Comparison of ENCODE assay signal across 8 cellular contexts in the genomic region with DNA sequence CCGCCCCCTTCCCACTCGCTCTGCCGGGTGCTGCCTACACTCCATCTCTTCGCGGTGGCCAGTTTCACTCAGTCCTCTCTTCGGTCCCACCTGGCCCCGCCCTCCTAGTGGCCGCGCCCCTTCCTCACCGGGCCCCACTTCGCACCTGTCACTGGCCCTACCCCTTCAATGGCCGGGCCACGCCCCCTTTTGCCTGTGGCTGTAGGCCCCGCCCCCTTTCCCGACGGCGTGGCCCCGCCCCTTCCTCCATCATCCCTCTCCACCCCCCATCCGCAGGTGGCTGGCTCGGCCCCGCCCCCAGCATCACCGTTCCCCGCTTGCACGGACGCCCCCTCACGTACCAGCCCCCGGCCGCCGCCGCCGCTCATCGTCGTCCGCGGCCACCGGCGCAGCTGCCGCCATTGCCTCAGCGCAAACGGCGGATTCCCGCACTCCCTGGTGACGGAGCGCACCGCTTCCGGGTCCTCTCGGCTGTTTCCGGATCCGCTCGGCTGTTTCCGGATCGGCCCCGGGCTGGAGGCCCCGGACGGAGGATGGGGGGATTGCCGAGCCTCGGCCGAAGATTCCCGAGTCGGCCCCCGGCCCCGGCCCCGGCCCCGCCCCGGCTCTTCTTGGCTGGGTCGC. TPM values are rescaled to one million over a fixed set of nuclear protein-coding genes. Genes with fewer than 3 reads are reported as not detected.
DNase-seq lines count a peak whose midpoint lies in the region; ATAC-seq and TF ChIP-seq lines count a peak whose summit lies in the region.

A gene with protein sequence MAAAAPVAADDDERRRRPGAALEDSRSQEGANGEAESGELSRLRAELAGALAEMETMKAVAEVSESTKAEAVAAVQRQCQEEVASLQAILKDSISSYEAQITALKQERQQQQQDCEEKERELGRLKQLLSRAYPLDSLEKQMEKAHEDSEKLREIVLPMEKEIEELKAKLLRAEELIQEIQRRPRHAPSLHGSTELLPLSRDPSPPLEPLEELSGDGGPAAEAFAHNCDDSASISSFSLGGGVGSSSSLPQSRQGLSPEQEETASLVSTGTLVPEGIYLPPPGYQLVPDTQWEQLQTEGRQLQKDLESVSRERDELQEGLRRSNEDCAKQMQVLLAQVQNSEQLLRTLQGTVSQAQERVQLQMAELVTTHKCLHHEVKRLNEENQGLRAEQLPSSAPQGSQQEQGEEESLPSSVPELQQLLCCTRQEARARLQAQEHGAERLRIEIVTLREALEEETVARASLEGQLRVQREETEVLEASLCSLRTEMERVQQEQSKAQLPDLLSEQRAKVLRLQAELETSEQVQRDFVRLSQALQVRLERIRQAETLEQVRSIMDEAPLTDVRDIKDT (minus strand): TSS at position 477 of the 624 bp plus-strand sequence. CDS start 75 bp downstream, at position 402.

- no peaks in the 10 kb centered on the region for H3K9me3 ChIP-seq in BLaER1 treated with 17β-estradiol and CSF1 and Interleukin-3, amounts not matched to agents 10 nM and 100 nM (replicated peaks in 1 of 11)
- no peaks in the 10 kb centered on the region for H3K9me3 ChIP-seq in left lung

- peaks cover 34% of the 10 kb centered on the region for H3K36me3 Mint-ChIP-seq in dendritic cell treated with granulocyte-macrophage colony-stimulating factor and Interleukin-4, amounts not matched to agents 40 ng/mL and 50 ng/mL, for 4 days (ENCODE audit: low read depth)

- peak; percentile 98 for DNase-seq in NCI-H69 (lab: John Stamatoyannopoulos, UW)
- DNase-seq in activated CD4-positive, alpha-beta T cell treated with anti-CD3 and anti-CD28 coated beads, Interleukin-2, amount 50 U/mL, for 4 hours: peak; percentile 90 to 92
- DNase-seq in left lung: peak; percentile 95 to 98
- DNase-seq in stimulated activated CD4-positive, alpha-beta T cell treated with anti-CD3 and anti-CD28 coated beads, Interleukin-2, amount 100 ng/mL, for 48 hours: peak; percentile 99 to 100

- peaks cover 26 to 76% (median 71%) of the 10 kb centered on the region in 10 experiments for H3K4me1 ChIP-seq in BLaER1 treated with 17β-estradiol and CSF1 and Interleukin-3, amounts not matched to agents 10 nM and 100 nM
- peaks cover 0 to 11% of the 10 kb centered on the region in 2 donors for H3K4me1 ChIP-seq in left lung

- peak within 1 kb of the TSS; percentile 97 to 100 (median 99) for H3K4me2 ChIP-seq in BLaER1 treated with 17β-estradiol and CSF1 and Interleukin-3, amounts not matched to agents 10 nM and 100 nM

- peak; percentile 54 for ATAC-seq in GM19395 (IDR thresholded peaks at IDR 0.05; ENCODE audit: unreplicated experiment)
- peak; percentile 54 for ATAC-seq in HG03521 (IDR thresholded peaks at IDR 0.05; ENCODE audit: unreplicated experiment)
- ATAC-seq in left lung: peak; percentile 92

- H3K27ac ChIP-seq in BLaER1 treated with 17β-estradiol and CSF1 and Interleukin-3, amounts not matched to agents 10 nM and 100 nM: peak within 1 kb of the TSS; percentile 93 to 100 (median 99)
- peak within 1 kb of the TSS; percentile 99 for H3K27ac ChIP-seq in left lung

- H4K20me1 ChIP-seq in BLaER1 treated with 17β-estradiol and CSF1 and Interleukin-3, amounts not matched to agents 10 nM and 100 nM: peaks cover 0 to 17% (median 0%) of the 10 kb centered on the region in 11 experiments; a peak in 6 of 22 replicates

- H3K4me3 Mint-ChIP-seq in dendritic cell treated with granulocyte-macrophage colony-stimulating factor and Interleukin-4, amounts not matched to agents 40 ng/mL and 50 ng/mL, for 4 days: peak within 1 kb of the TSS; percentile 89

- peaks cover 34% of the 10 kb centered on the region for H3K4me1 Mint-ChIP-seq in dendritic cell treated with granulocyte-macrophage colony-stimulating factor and Interleukin-4, amounts not matched to agents 40 ng/mL and 50 ng/mL, for 4 days (ENCODE audit: low read depth)

- no peak for TF ChIP-seq CTCF in left lung (IDR thresholded peaks at IDR 0.05)

- no peaks in the 10 kb centered on the region for H3K27me3 ChIP-seq in BLaER1 treated with 17β-estradiol and CSF1 and Interleukin-3, amounts not matched to agents 10 nM and 100 nM
- H3K27me3 ChIP-seq in left lung: no peaks in the 10 kb centered on the region

- peak within 1 kb of the TSS; percentile 67 to 87 (median 76) for H3K4me3 ChIP-seq in BLaER1 treated with 17β-estradiol and CSF1 and Interleukin-3, amounts not matched to agents 10 nM and 100 nM
- peak within 1 kb of the TSS; percentile 75 to 76 for H3K4me3 ChIP-seq in left lung

- no peaks in the 10 kb centered on the region for H3K9me3 Mint-ChIP-seq in dendritic cell treated with granulocyte-macrophage colony-stimulating factor and Interleukin-4, amounts not matched to agents 40 ng/mL and 50 ng/mL, for 4 days

- peak within 1 kb of the TSS; percentile 96 for H3K27ac Mint-ChIP-seq in dendritic cell treated with granulocyte-macrophage colony-stimulating factor and Interleukin-4, amounts not matched to agents 40 ng/mL and 50 ng/mL, for 4 days

- H3K27me3 Mint-ChIP-seq in dendritic cell treated with granulocyte-macrophage colony-stimulating factor and Interleukin-4, amounts not matched to agents 40 ng/mL and 50 ng/mL, for 4 days: no peaks in the 10 kb centered on the region

- intact Hi-C loops in dendritic cell treated with granulocyte-macrophage colony-stimulating factor and Interleukin-4, amounts not matched to agents 40 ng/mL and 50 ng/mL, for 4 days (cut with micrococcal nuclease): loop anchor here (1.0 to 10.0 kb wide), 2 partner anchors 25 to 60 kb away; a partner anchor contains a TSS
- intact Hi-C loops in left lung (cut with DNase I): no loop called here

- H3K36me3 ChIP-seq in BLaER1 treated with 17β-estradiol and CSF1 and Interleukin-3, amounts not matched to agents 10 nM and 100 nM: peaks cover 1 to 31% (median 20%) of the 10 kb centered on the region in 11 experiments; a peak in 21 of 22 replicates
- peaks cover 0 to 14% of the 10 kb centered on the region in 2 donors for H3K36me3 ChIP-seq in left lung

- H3K9ac ChIP-seq in BLaER1 treated with 17β-estradiol and CSF1 and Interleukin-3, amounts not matched to agents 10 nM and 100 nM: peak within 1 kb of the TSS; percentile 93 to 99 (median 99)

RNA-seq across cellular contexts. Expression of the gene that starts here (rescaled TPM):
- 10 to 100 TPM; 21.4 to 24.5 TPM for total RNA-seq in left lung

Comparison
In these comparisons a context has a peak if more than half of its experiments do, and no peak if none do; other contexts are left out.
1. Peak in every context shown above with its lines: DNase-seq, ATAC-seq, H3K4me3 ChIP-seq and H3K27ac ChIP-seq.